ENCODE assay signal across 8 cellular contexts in the genomic region with DNA sequence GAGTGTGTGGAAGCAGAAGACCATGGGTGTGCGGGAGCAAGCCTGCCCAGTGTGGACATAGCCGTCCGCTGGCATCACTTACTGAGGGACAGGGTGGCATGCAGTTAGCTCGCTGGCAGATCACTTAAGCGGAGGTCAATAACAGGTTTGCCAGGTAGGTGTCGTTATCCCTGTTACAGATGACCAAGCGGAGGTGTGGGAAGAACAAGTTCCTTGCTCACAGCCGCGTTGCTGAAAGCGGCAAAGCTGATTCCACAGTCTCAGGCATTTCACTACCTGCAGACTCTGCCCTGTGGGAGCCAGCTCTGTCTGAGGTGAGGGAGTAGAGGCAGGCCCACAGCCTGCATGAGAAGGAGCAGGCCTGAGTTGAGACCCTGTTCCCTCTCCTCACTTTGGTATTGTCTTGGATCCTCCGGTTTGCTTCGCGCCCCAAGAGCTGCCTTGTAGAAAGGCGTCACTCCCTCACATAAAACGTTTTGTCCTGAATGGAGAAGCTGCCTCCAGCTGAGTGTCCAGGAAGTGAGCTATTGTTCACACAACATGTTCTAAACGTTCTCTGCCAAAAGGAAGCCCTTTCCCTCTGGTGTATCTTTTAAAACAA.
A peak's percentile ranks its signal among the peaks of the same experiment; 100 is the strongest.
DNase-seq lines count a peak whose midpoint lies in the region; ATAC-seq and TF ChIP-seq lines count a peak whose summit lies in the region.

No MANE protein-coding gene starts in this region.

- H3F3A ChIP-seq in Loucy (ENCODE audit: low read depth), result peaks cover 26% of the 10 kb centered on the region
- H3F3A ChIP-seq in MM.1S (ENCODE audit: insufficient read depth, low read length), result peaks cover 8% of the 10 kb centered on the region

- H3K9ac ChIP-seq in Loucy (ENCODE audit: low read depth, low read length, poor library complexity, severe bottlenecking) (peak overlapping the region; percentile 76), MM.1S (ENCODE audit: low read length) (no peak overlapping the region)

- intact Hi-C loops in natural killer cell (cut with micrococcal nuclease), result no loop called here

- in situ Hi-C loops in astrocyte of the cerebellum (cut with HindIII; ENCODE audit: low sequenced_read_pairs), result no loop called here

- H3K36me3 Mint-ChIP-seq in natural killer cell, result no peaks in the 10 kb centered on the region

- no peak for TF ChIP-seq CTCF in Loucy (conservative IDR thresholded peaks at IDR 0.05; ENCODE audit: low read length)
- no peak for TF ChIP-seq CTCF in astrocyte of the cerebellum (IDR thresholded peaks at IDR 0.05; ENCODE audit: low read depth, low read length, missing control alignments)
- TF ChIP-seq CTCF in MM.1S (IDR thresholded peaks at IDR 0.05; ENCODE audit: low read length), result no peak
- TF ChIP-seq CTCF in natural killer cell (IDR thresholded peaks at IDR 0.05), result no peak

- H3K27ac Mint-ChIP-seq in natural killer cell, result no peak overlapping the region

- no peaks in the 10 kb centered on the region for H3K36me3 ChIP-seq in Loucy (ENCODE audit: insufficient read depth, low read length)
- H3K36me3 ChIP-seq in MM.1S (replicated peaks; ENCODE audit: insufficient read depth, low read length), result no peaks in the 10 kb centered on the region

- H3K4me2 ChIP-seq in Loucy (ENCODE audit: low read depth, low read length, poor library complexity, severe bottlenecking) (peak overlapping the region; percentile 40), MM.1S (ENCODE audit: low read depth, low read length) (no peak overlapping the region)

- H2AFZ ChIP-seq in Loucy (ENCODE audit: low read length), result no peak overlapping the region
- no peak overlapping the region for H2AFZ ChIP-seq in MM.1S (ENCODE audit: low read length)

- no peaks in the 10 kb centered on the region for H3K27me3 Mint-ChIP-seq in natural killer cell (ENCODE audit: low read depth in 2 of 2)

- peak; percentile 46 for DNase-seq in astrocyte of the cerebellum (ENCODE audit: low read depth)
- peak; percentile 54 for DNase-seq in islet precursor cell
- peak; percentile 68 for DNase-seq in superior temporal gyrus (ENCODE audit: extremely low spot score)
- no peak for DNase-seq in MM.1S
- DNase-seq in iPS-NIHi11 (ENCODE audit: low spot score), result no peak
- no peak for DNase-seq in natural killer cell

- no peak for ATAC-seq in GM18511 (IDR thresholded peaks at IDR 0.05; ENCODE audit: unreplicated experiment)
- no peak for ATAC-seq in natural killer cell

- no peak overlapping the region for H3K27ac ChIP-seq in MM.1S (ENCODE audit: low read length)

- no peaks in the 10 kb centered on the region for H3K9me3 Mint-ChIP-seq in natural killer cell

- H3K4me3 Mint-ChIP-seq in natural killer cell, result no peak overlapping the region

- H3K4me3 ChIP-seq in Loucy (ENCODE audit: low read length, poor library complexity, severe bottlenecking) (peak overlapping the region; percentile 33), astrocyte of the cerebellum (ENCODE audit: low read depth, low read length) (no peak overlapping the region), MM.1S (ENCODE audit: low read length) (no peak overlapping the region)

- H3K9me2 ChIP-seq in Loucy (replicated peaks; ENCODE audit: low read depth, low read length), result no peaks in the 10 kb centered on the region
- no peaks in the 10 kb centered on the region for H3K9me2 ChIP-seq in MM.1S (replicated peaks; ENCODE audit: insufficient read depth, low read length)

- H3K4me1 Mint-ChIP-seq in natural killer cell, result peaks cover 16 to 22% of the 10 kb centered on the region in 2 donors

- H3K27me3 ChIP-seq in Loucy (ENCODE audit: insufficient read depth, low read length, poor library complexity, severe bottlenecking) (no peaks in the 10 kb centered on the region), MM.1S (replicated peaks; ENCODE audit: insufficient read depth, low read length) (no peaks in the 10 kb centered on the region)

- H3K79me2 ChIP-seq in Loucy (ENCODE audit: insufficient read depth, low read length) (no peaks in the 10 kb centered on the region), MM.1S (ENCODE audit: low read length) (no peaks in the 10 kb centered on the region)

- peaks cover 73% of the 10 kb centered on the region for H3K4me1 ChIP-seq in Loucy (ENCODE audit: insufficient read depth, low read length, poor library complexity, severe bottlenecking)
- H3K4me1 ChIP-seq in MM.1S (ENCODE audit: low read length), result peaks cover 19% of the 10 kb centered on the region

- no peaks in the 10 kb centered on the region for H4K20me1 ChIP-seq in Loucy (ENCODE audit: insufficient read depth, low read length, poor library complexity, severe bottlenecking)
- no peaks in the 10 kb centered on the region for H4K20me1 ChIP-seq in MM.1S (ENCODE audit: insufficient read depth, low read length)

- H3K9me3 ChIP-seq in Loucy (ENCODE audit: insufficient read depth, low read depth, low read length) (no peaks in the 10 kb centered on the region), MM.1S (replicated peaks; ENCODE audit: insufficient read depth, low read length) (no peaks in the 10 kb centered on the region)

Comparison
In these comparisons a context has a peak if more than half of its experiments do, and no peak if none do; other contexts are left out.
1. DNase-seq: peak in astrocyte of the cerebellum (single experiment), islet precursor cell (single experiment) and superior temporal gyrus (single experiment); none in MM.1S (single experiment), iPS-NIHi11 (single experiment) and natural killer cell (single experiment).